In the genomic region with DNA sequence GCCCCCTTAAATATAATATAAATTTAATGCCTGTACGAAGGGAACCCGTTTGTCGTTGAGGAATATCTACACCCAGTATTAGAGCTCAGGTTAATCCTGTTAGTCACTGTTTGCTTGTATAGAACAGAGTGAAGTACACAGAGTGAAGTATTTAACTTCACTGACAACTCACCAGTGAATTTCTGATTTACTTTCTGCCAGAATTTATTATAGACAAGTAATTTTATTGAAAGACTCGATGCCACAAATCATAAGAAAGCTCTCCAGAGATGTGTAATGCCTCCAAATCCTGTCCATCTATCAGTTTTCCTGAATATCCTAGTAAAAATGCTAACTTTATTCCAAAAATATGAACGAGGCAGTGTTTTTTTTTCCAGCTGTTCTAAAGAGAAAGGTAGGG, we compare ENCODE assay signal across 10 cellular contexts. TPM values are rescaled to one million over a fixed set of nuclear protein-coding genes. Genes with fewer than 3 reads are reported as not detected.
DNase-seq lines count a peak whose midpoint lies in the region; ATAC-seq and TF ChIP-seq lines count a peak whose summit lies in the region.
"Had no signal": no experiment of that assay in that cellular context is flagged by ENCODE, and none has a peak within 500 bp of the region (broad histone marks: within the 10 kb centered on the region; RNA-seq: fewer than 3 reads in every experiment).

No MANE protein-coding gene starts in this region.

- no peaks in the 10 kb centered on the region for H3K27me3 ChIP-seq in left ventricle myocardium inferior (ENCODE audit: low read depth)
- no peaks in the 10 kb centered on the region for H3K27me3 ChIP-seq in aorta (ENCODE audit: control insufficient read depth in 1 of 2, insufficient read depth in 2 of 2, low read length in 1 of 2)

- TF ChIP-seq CTCF in left ventricle myocardium inferior (IDR thresholded peaks at IDR 0.05; ENCODE audit: borderline replicate concordance), result no peak
- no peak for TF ChIP-seq CTCF in endothelial cell (IDR thresholded peaks at IDR 0.05; ENCODE audit: unreplicated experiment)
- TF ChIP-seq CTCF in nephron (IDR thresholded peaks at IDR 0.05; ENCODE audit: unreplicated experiment in 3 of 3), result no peak

- H3K27me3 Mint-ChIP-seq in endothelial cell (ENCODE audit: unreplicated experiment), result peaks cover 8% of the 10 kb centered on the region
- peaks cover 4% of the 10 kb centered on the region for H3K27me3 Mint-ChIP-seq in nephron (ENCODE audit: low read depth)

- no peaks in the 10 kb centered on the region for H3K9me3 ChIP-seq in left ventricle myocardium inferior (replicated peaks)
- no peaks in the 10 kb centered on the region for H3K9me3 ChIP-seq in aorta (ENCODE audit: control insufficient read depth, low read length)

- H3K4me3 ChIP-seq in left ventricle myocardium inferior (peak overlapping the region; percentile 87), aorta (ENCODE audit: low read length in 2 of 2) (peak overlapping the region; percentile 84 to 90)

- no peaks in the 10 kb centered on the region for H3K9me3 Mint-ChIP-seq in endothelial cell (ENCODE audit: unreplicated experiment)
- no peaks in the 10 kb centered on the region for H3K9me3 Mint-ChIP-seq in nephron

- ATAC-seq in Right ventricle myocardium superior (ENCODE audit: poor library complexity) (no peak), aorta (ENCODE audit: low FRiP score) (no peak), GM19023 (IDR thresholded peaks at IDR 0.05; ENCODE audit: unreplicated experiment) (no peak)

- intact Hi-C loops in left ventricle myocardium inferior (cut with micrococcal nuclease), result no loop called here
- intact Hi-C loops in Right ventricle myocardium superior (cut with DNase I), result loop anchor here (5.0 to 10.0 kb wide), 3 partner anchors 44 to 136 kb away; no protein-coding TSS in a partner anchor
- intact Hi-C loops in aorta (cut with DNase I), result loop anchor here (5.0 kb wide), 5 partner anchors 46 to 144 kb away; no protein-coding TSS in a partner anchor

- H3K27ac Mint-ChIP-seq in endothelial cell (ENCODE audit: unreplicated experiment) (peak overlapping the region; percentile 33), nephron (peak overlapping the region; percentile 91 to 95 (median 94))

- peaks cover 5% of the 10 kb centered on the region for H3K36me3 Mint-ChIP-seq in endothelial cell (ENCODE audit: low read depth, unreplicated experiment)
- H3K36me3 Mint-ChIP-seq in nephron (ENCODE audit: low read depth), result no peaks in the 10 kb centered on the region

- H3K4me1 ChIP-seq in left ventricle myocardium inferior, result peaks cover 81% of the 10 kb centered on the region
- peaks cover 0 to 3% of the 10 kb centered on the region in 2 donors for H3K4me1 ChIP-seq in aorta (ENCODE audit: control insufficient read depth in 1 of 2, insufficient read depth in 2 of 2, low read length in 2 of 2)

- WGBS in aorta, 2 donors, result 5% methylated on average over 5 of the region's 5 CpGs

- DNase-seq in left ventricle myocardium inferior, result no peak
- DNase-seq in Right ventricle myocardium superior, result no peak
- DNase-seq in endothelial cell (ENCODE audit: low spot score), result no peak
- no peak for DNase-seq in aorta
- DNase-seq in COR-L47 (lab: John Stamatoyannopoulos, UW), result no peak
- DNase-seq in MV-4-11 (lab: John Stamatoyannopoulos, UW), result no peak
- DNase-seq: activated gamma-delta T cell treated with Interleukin-2 at 50 U/mL for 16 hours, NCI-H1092 treated with DMSO at 0.1 percent for 48 hours had no signal

- H3K27ac ChIP-seq in left ventricle myocardium inferior (replicated peaks), result no peak overlapping the region
- H3K27ac ChIP-seq in aorta (ENCODE audit: low read depth in 1 of 2, low read length in 2 of 2), result no peak overlapping the region

- H3K4me3 Mint-ChIP-seq in endothelial cell (ENCODE audit: unreplicated experiment) (peak overlapping the region; percentile 99), nephron (peak overlapping the region; percentile 97 to 100 (median 100))

- H3K4me1 Mint-ChIP-seq in endothelial cell (ENCODE audit: unreplicated experiment) (peaks cover 18% of the 10 kb centered on the region), nephron (peaks cover 37% of the 10 kb centered on the region)

- H3K36me3 ChIP-seq in left ventricle myocardium inferior (no peaks in the 10 kb centered on the region), aorta (ENCODE audit: control insufficient read depth in 1 of 2, insufficient read depth in 2 of 2, low read length in 1 of 2) (no peaks in the 10 kb centered on the region)

RNA-seq across cellular contexts. Expression of a gene that starts 1.6 kb away (rescaled TPM):
- 87.1 TPM for total RNA-seq in left ventricle myocardium inferior
- total RNA-seq in Right ventricle myocardium superior, result 72.5 TPM
- 51.8 TPM for total RNA-seq in endothelial cell (ENCODE audit: unreplicated experiment)
- total RNA-seq in aorta, result 100 to 1,000 TPM in 1 of 2 donors, 10 to 100 TPM in 1; 98.0 to 107 TPM
- 10 to 100 TPM; 10.5 to 12.0 TPM for polyA plus RNA-seq in aorta
